19 cellular contexts compared by ENCODE assay signal in the genomic region with DNA sequence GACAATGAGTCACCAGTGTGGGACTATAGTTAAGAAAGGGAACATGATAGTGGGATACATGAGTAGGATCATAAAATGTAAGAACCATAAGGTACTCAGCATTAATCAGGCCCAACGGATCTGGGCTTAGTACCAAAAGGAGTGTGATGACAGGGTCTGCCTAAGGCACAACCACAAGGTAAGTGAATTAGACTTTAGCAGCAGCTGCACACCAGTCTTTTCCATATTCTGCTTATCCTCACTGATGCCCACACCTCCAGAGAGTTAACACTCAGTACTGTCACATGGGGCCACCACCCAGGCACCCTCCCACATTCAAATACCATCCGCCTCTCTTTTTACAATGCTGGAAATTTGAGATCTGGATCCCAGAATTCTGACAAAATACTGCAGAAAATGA.
DNase-seq lines count a peak whose midpoint lies in the region; ATAC-seq and TF ChIP-seq lines count a peak whose summit lies in the region.
"Had no signal": no experiment of that assay in that cellular context is flagged by ENCODE, and none has a peak within 500 bp of the region (broad histone marks: within the 10 kb centered on the region; RNA-seq: fewer than 3 reads in every experiment).

No MANE protein-coding gene starts in this region.

- no peak for TF ChIP-seq CTCF in foreskin keratinocyte (conservative IDR thresholded peaks at IDR 0.05)
- no peak for TF ChIP-seq CTCF in adrenal gland (IDR thresholded peaks at IDR 0.05)

- H3K4me1 Mint-ChIP-seq in stimulated activated naive CD8-positive, alpha-beta T cell treated with anti-CD3 and anti-CD28 coated beads, Interleukin-15, amount 100 ng/mL, for 72 hours, result no peaks in the 10 kb centered on the region
- H3K4me1 Mint-ChIP-seq: B cell had no signal

- ATAC-seq in foreskin keratinocyte, result peak; percentile 50
- ATAC-seq in stimulated activated naive CD8-positive, alpha-beta T cell treated with anti-CD3 and anti-CD28 coated beads, Interleukin-15, amount 100 ng/mL, for 72 hours, result no peak

- H3K27me3 Mint-ChIP-seq in stimulated activated naive CD8-positive, alpha-beta T cell treated with anti-CD3 and anti-CD28 coated beads, Interleukin-15, amount 100 ng/mL, for 72 hours, result no peaks in the 10 kb centered on the region
- H3K27me3 Mint-ChIP-seq: B cell; CD4-positive, alpha-beta T cell had no signal

- peak; percentile 63 for DNase-seq in NCI-H82 (lab: John Stamatoyannopoulos, UW)
- no peak for DNase-seq in NCI-H82 treated with DMSO at 0.1 percent for 48 hours (lab: John Stamatoyannopoulos, UW; ENCODE audit: unreplicated experiment)
- peak; percentile 6 for DNase-seq in NCI-H69 (lab: John Stamatoyannopoulos, UW)
- peak in 1 of 2 donors; percentile 15 for DNase-seq in foreskin keratinocyte
- DNase-seq in stimulated activated naive CD8-positive, alpha-beta T cell treated with anti-CD3 and anti-CD28 coated beads, Interleukin-15, amount 100 ng/mL, for 72 hours, result no peak
- DNase-seq in GDM1 (lab: John Stamatoyannopoulos, UW), result no peak
- no peak for DNase-seq in adrenal gland
- no peak for DNase-seq in dermis blood vessel endothelial cell
- DNase-seq: 8988T; Caco-2; CD4-positive, alpha-beta T cell; DMS53; NCI-H1092 treated with DMSO at 0.1 percent for 48 hours; NCI-H2081; RPMI8226; SHP77 treated with DMSO at 0.1 percent for 48 hours; SK-N-SH had no signal

- no peak overlapping the region for H3K4me3 ChIP-seq in adrenal gland
- H3K4me3 ChIP-seq: HAP-1 had no signal

- no peak for TF ChIP-seq POLR2A in adrenal gland (IDR thresholded peaks at IDR 0.05)

- intact Hi-C loops in adrenal gland (cut with DNase I), result no loop called here

- peaks cover 0 to 8% of the 10 kb centered on the region in 2 donors for H3K9me3 Mint-ChIP-seq in stimulated activated naive CD8-positive, alpha-beta T cell treated with anti-CD3 and anti-CD28 coated beads, Interleukin-15, amount 100 ng/mL, for 72 hours

- H3K4me1 ChIP-seq in foreskin keratinocyte (no peaks in the 10 kb centered on the region), adrenal gland (replicated peaks in 1 of 2) (no peaks in the 10 kb centered on the region)
- H3K4me1 ChIP-seq: HAP-1 had no signal

- no peaks in the 10 kb centered on the region for H3K36me3 ChIP-seq in adrenal gland (replicated peaks in 1 of 2)
- H3K36me3 ChIP-seq: HAP-1 had no signal

- WGBS in adrenal gland, 4 donors, result 74 to 90% (median 78%) methylated on average over 2 of the region's 2 CpGs

- H3K27me3 ChIP-seq in foreskin keratinocyte (no peaks in the 10 kb centered on the region), adrenal gland (no peaks in the 10 kb centered on the region)

- H3K27ac ChIP-seq in foreskin keratinocyte, result no peak overlapping the region
- no peak overlapping the region for H3K27ac ChIP-seq in adrenal gland

- no peak overlapping the region for H3K4me3 Mint-ChIP-seq in stimulated activated naive CD8-positive, alpha-beta T cell treated with anti-CD3 and anti-CD28 coated beads, Interleukin-15, amount 100 ng/mL, for 72 hours
- H3K4me3 Mint-ChIP-seq: B cell; CD4-positive, alpha-beta T cell had no signal

- H3K27ac Mint-ChIP-seq in stimulated activated naive CD8-positive, alpha-beta T cell treated with anti-CD3 and anti-CD28 coated beads, Interleukin-15, amount 100 ng/mL, for 72 hours, result no peak overlapping the region
- H3K27ac Mint-ChIP-seq: B cell; CD4-positive, alpha-beta T cell had no signal

- H3K9me3 ChIP-seq in adrenal gland (replicated peaks in 1 of 3), result no peaks in the 10 kb centered on the region
- H3K9me3 ChIP-seq: Caco-2, HAP-1, SK-N-SH had no signal

Comparison
In these comparisons a context has a peak if more than half of its experiments do, and no peak if none do; other contexts are left out.
1. DNase-seq: peak in NCI-H82 (single experiment) and NCI-H69 (single experiment); none in NCI-H82 treated with DMSO at 0.1 percent for 48 hours (single experiment), stimulated activated naive CD8-positive, alpha-beta T cell treated with anti-CD3 and anti-CD28 coated beads, Interleukin-15, amount 100 ng/mL, for 72 hours (0 of 2), GDM1 (single experiment), adrenal gland (0 of 7) and dermis blood vessel endothelial cell (single experiment).